ENCODE assay signal across 37 cellular contexts in genomic region chr7:103469095-103469948, GRCh38. TPM values are rescaled to one million over a fixed set of nuclear protein-coding genes. Genes with fewer than 3 reads are reported as not detected.
"Had no signal": no experiment of that assay in that cellular context is flagged by ENCODE, and none has a peak within 500 bp of the region (broad histone marks: within the 10 kb centered on the region; RNA-seq: fewer than 3 reads in every experiment).

No MANE protein-coding gene starts in this region.

- DNase-seq: activated effector memory CD4-positive, alpha-beta T cell treated with anti-CD3 and anti-CD28 coated beads, Interleukin-2, amount 50 U/mL, for 16 hours; activated effector memory CD4-positive, alpha-beta T cell treated with Interleukin-2 at 50 U/mL for 16 hours; activated gamma-delta T cell; activated gamma-delta T cell treated with Interleukin-2 at 50 U/mL for 16 hours; activated naive CD4-positive, alpha-beta T cell; activated naive CD4-positive, alpha-beta T cell treated with anti-CD3 and anti-CD28 coated beads for 36 hours; activated naive CD4-positive, alpha-beta T cell treated with anti-CD3 and anti-CD28 coated beads, Interleukin-2, amount 10 ng/mL, durations not matched to agents 7 days and 5 days; activated naive CD4-positive, alpha-beta T cell treated with anti-CD3 and anti-CD28 coated beads, Interleukin-2, amount 50 U/mL, for 16 hours; activated naive CD4-positive, alpha-beta T cell treated with Interleukin-2 at 50 U/mL for 16 hours; activated naive CD8-positive, alpha-beta T cell treated with anti-CD3 and anti-CD28 coated beads for 36 hours; activated naive CD8-positive, alpha-beta T cell treated with anti-CD3 and anti-CD28 coated beads, Interleukin-2, amount 10 ng/mL, durations not matched to agents 7 days and 5 days; activated naive CD8-positive, alpha-beta T cell treated with anti-CD3 and anti-CD28 coated beads, Interleukin-2, amount 50 U/mL, for 24 hours; activated T-cell treated with anti-CD3 and anti-CD28 coated beads, Interleukin-2, amount 50 U/mL, for 24 hours; activated T-cell treated with anti-CD3 and anti-CD28 coated beads, Interleukin-2, amount 50 U/mL, for 4 hours; activated T-cell treated with anti-CD3 and anti-CD28 coated beads, Interleukin-2, amount 50 U/mL, for 48 hours; activated T-cell treated with anti-CD3 and anti-CD28 coated beads, Interleukin-2, amount 50 U/mL, for 72 hours; adrenal gland; amniotic stem cell; amygdala; anterior cingulate cortex; aorta; body of pancreas; brain microvascular endothelial cell; central memory CD4-positive, alpha-beta T cell; cerebellar nuclear complex had no signal

- H3K9me3 ChIP-seq: adrenal gland, ascending aorta, body of pancreas, breast epithelium had no signal

- ATAC-seq: activated naive CD4-positive, alpha-beta T cell treated with anti-CD3 and anti-CD28 coated beads, Interleukin-2, amount 50 U/mL, for 72 hours; activated naive CD8-positive, alpha-beta T cell treated with anti-CD3 and anti-CD28 coated beads, Interleukin-2, amount 50 U/mL, for 24 hours; activated T-cell treated with anti-CD3 and anti-CD28 coated beads, Interleukin-2, amount 50 U/mL, for 4 hours; activated T-cell treated with anti-CD3 and anti-CD28 coated beads, Interleukin-2, amount 50 U/mL, for 72 hours; activated T-helper 17 cell treated with anti-CD3 and anti-CD28 coated beads, Interleukin-2, amount 50 U/mL, for 72 hours; body of pancreas had no signal

- H3K27me3 ChIP-seq: ascending aorta, body of pancreas, brain microvascular endothelial cell, breast epithelium, cardiac muscle cell had no signal

- H3K4me1 ChIP-seq: adrenal gland, ascending aorta, body of pancreas, breast epithelium had no signal

- FAIRE-seq: astrocyte, bronchial epithelial cell, colon had no signal

- H3K36me3 ChIP-seq: adrenal gland, ascending aorta, brain microvascular endothelial cell, breast epithelium, cardiac muscle cell had no signal

- H3K27ac ChIP-seq: adrenal gland, ascending aorta, body of pancreas, brain microvascular endothelial cell, breast epithelium, cardiac muscle cell had no signal

- H3K4me3 ChIP-seq: adrenal gland, ascending aorta, body of pancreas, breast epithelium, cardiac muscle cell had no signal

RNA-seq across cellular contexts. Expression of gene SLC26A5, which starts 23.3 kb away (rescaled TPM):
- total RNA-seq: activated naive CD4-positive, alpha-beta T cell treated with anti-CD3 and anti-CD28 coated beads for 36 hours; activated naive CD4-positive, alpha-beta T cell treated with anti-CD3 and anti-CD28 coated beads, Interleukin-2, amount 50 U/mL, for 72 hours; activated naive CD8-positive, alpha-beta T cell treated with anti-CD3 and anti-CD28 coated beads for 36 hours; activated T-cell treated with anti-CD3 and anti-CD28 coated beads, Interleukin-2, amount 50 U/mL, for 4 hours; activated T-cell treated with anti-CD3 and anti-CD28 coated beads, Interleukin-2, amount 50 U/mL, for 72 hours; activated T-helper 1 cell treated with anti-CD3 and anti-CD28 coated beads, Interleukin-12 subunit alpha, Interleukin-12 subunit beta, Interleukin-2, Interleukin-4 antibody, amounts not matched to agents 30 ng/mL and 10 ng/mL and 1 ng/mL, durations not matched to agents 14 hours and 24 hours and 36 hours; activated T-helper 17 cell treated with anti-CD3 and anti-CD28 coated beads, Interleukin-2, amount 50 U/mL, for 72 hours; activated T-helper 2 cell treated with anti-CD3 and anti-CD28 coated beads, Interferon-gamma antibody, Interleukin-2, Interleukin-4, amounts not matched to agents 10 μg/mL and 5 μg/mL and 100 μg/mL, durations not matched to agents 14 hours and 24 hours and 36 hours; ascending aorta; astrocyte; body of pancreas; bronchial epithelial cell; cardiac septum; chondrocyte had no signal
- polyA plus RNA-seq: aorta had no signal
